ENCODE assay signal across 1 cellular context in the genomic region with DNA sequence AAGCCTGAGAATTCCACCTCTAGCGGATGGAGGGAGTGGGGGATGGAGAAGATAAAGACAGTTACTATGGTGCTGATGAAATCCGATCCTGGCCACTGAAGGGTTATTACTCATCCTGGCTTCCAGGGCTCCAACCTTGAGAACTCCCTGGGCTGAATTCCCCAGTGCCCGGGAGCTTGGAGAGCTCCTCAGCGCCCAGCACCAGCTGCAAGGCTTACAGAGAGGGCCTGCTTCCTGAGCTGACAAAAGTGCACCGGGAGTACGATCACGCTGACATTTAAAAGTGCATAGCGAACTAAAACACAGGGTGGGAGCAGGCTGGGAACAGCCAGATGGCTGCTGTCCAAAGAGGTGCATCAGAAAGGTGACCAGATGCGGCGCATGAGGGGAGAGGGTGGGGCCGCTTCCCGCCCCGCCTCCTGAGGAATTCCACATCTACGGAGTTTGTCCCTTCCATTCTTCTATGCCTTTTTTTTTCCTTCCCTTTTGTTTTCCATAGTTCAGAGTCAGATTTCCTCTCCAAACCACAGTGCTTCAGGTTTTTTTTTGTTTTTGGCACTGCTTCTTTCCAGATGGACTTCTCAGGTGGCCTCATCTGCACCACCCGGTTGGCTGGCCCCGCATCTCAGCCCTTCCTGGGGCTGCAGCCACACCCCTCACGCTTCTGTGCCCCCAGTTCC.
TF ChIP-seq lines count a peak whose summit lies in the region.

No MANE protein-coding gene starts in this region.

TF ChIP-seq in HEK293, 187 proteins besides CTCF, POLR2A, EP300 and RAD21 (continued from another document):
- TF ChIP-seq ZFHX2 (tag by site-specific recombination; conservative IDR thresholded peaks at IDR 0.05) (no peak; the same call in 1 of the 2 replicates), YY1 (tag by site-specific recombination; IDR thresholded peaks at IDR 0.05) (no peak), ZNF138 (tag by site-specific recombination; IDR thresholded peaks at IDR 0.05; ENCODE audit: borderline replicate concordance) (no peak)
